In genomic region chr20:45946149-45946970, GRCh38 we compare ENCODE assay signal across 8 cellular contexts. TPM values are rescaled to one million over a fixed set of nuclear protein-coding genes. Genes with fewer than 3 reads are reported as not detected.
A peak's percentile ranks its signal among the peaks of the same experiment; 100 is the strongest.
DNase-seq lines count a peak whose midpoint lies in the region; ATAC-seq and TF ChIP-seq lines count a peak whose summit lies in the region.

No MANE protein-coding gene starts in this region.

- H3K4me3 ChIP-seq in effector memory CD4-positive, alpha-beta T cell (ENCODE audit: insufficient read depth, low read depth, low read length, poor library complexity, severe bottlenecking): no peak overlapping the region

- H3K4ac ChIP-seq in H9 (ENCODE audit: low read depth, low read length): no peak overlapping the region

- no peak overlapping the region for H3K9ac ChIP-seq in H9 (ENCODE audit: extremely low read depth, insufficient read length, low read length)

- no peak overlapping the region for H2AK5ac ChIP-seq in H9 (ENCODE audit: insufficient read length, low read length)

- H3K27ac Mint-ChIP-seq in H9: no peak overlapping the region; a peak in 1 of 7 replicates

- no peaks in the 10 kb centered on the region for H3K27me3 ChIP-seq in effector memory CD4-positive, alpha-beta T cell (replicated peaks; ENCODE audit: control insufficient read depth, insufficient read depth, low read length, poor library complexity, severe bottlenecking)
- no peaks in the 10 kb centered on the region for H3K27me3 ChIP-seq in H9 (ENCODE audit: insufficient read depth, low read length)

- H2BK120ac ChIP-seq in H9 (ENCODE audit: low read depth, low read length, poor library complexity, severe bottlenecking): no peak overlapping the region

- no peaks in the 10 kb centered on the region for H3K9me3 ChIP-seq in effector memory CD4-positive, alpha-beta T cell (ENCODE audit: control insufficient read depth, low read length)
- no peaks in the 10 kb centered on the region for H3K9me3 ChIP-seq in H9 (ENCODE audit: control insufficient read depth, low read depth, low read length)

- H4K8ac ChIP-seq in H9 (replicated peaks; ENCODE audit: insufficient read length, low read depth, low read length): no peak overlapping the region

- no peaks in the 10 kb centered on the region for H3K23me2 ChIP-seq in H9 (ENCODE audit: insufficient read length, low read depth, low read length, poor library complexity, severe bottlenecking)

- no peak overlapping the region for H3K23ac ChIP-seq in H9 (ENCODE audit: insufficient read length, low read depth, low read length)

- DNase-seq in EL (peak; percentile 88), SKM-1 (lab: John Stamatoyannopoulos, UW; ENCODE audit: unreplicated experiment) (peak; percentile 93), sciatic nerve (ENCODE audit: low spot score) (no peak), NCI-H1930 (lab: John Stamatoyannopoulos, UW) (no peak), NAMALWA (ENCODE audit: low spot score) (no peak), H9 (no peak)
- peak in 2 of 3 donors; percentile 19 to 23 for DNase-seq in effector memory CD4-positive, alpha-beta T cell

- no peak overlapping the region for H3K4me3 Mint-ChIP-seq in H9

- peaks cover 93% of the 10 kb centered on the region for H3K36me3 ChIP-seq in effector memory CD4-positive, alpha-beta T cell (ENCODE audit: control insufficient read depth, insufficient read depth, low read length)

- H3K14ac ChIP-seq in H9 (ENCODE audit: insufficient read depth, low read length): no peak overlapping the region

- no peak for TF ChIP-seq CTCF in H9 (conservative IDR thresholded peaks at IDR 0.05)

- no peak overlapping the region for H3K4me2 ChIP-seq in H9 (ENCODE audit: insufficient read depth, insufficient read length, low read length)

- H2BK20ac ChIP-seq in H9 (ENCODE audit: low read depth, low read length, poor library complexity, severe bottlenecking): no peak overlapping the region

- no peak overlapping the region for H3K27ac ChIP-seq in effector memory CD4-positive, alpha-beta T cell (ENCODE audit: insufficient read depth, low read length, poor library complexity, severe bottlenecking)
- H3K27ac ChIP-seq in H9 (ENCODE audit: insufficient read length, low read depth, low read length): no peak overlapping the region

- no peaks in the 10 kb centered on the region for H3K4me1 ChIP-seq in effector memory CD4-positive, alpha-beta T cell (ENCODE audit: control insufficient read depth, insufficient read depth, low read length, poor library complexity, severe bottlenecking)
- no peaks in the 10 kb centered on the region for H3K4me1 ChIP-seq in H9 (ENCODE audit: insufficient read depth, low read length)

- no peaks in the 10 kb centered on the region for H3K79me2 ChIP-seq in H9 (ENCODE audit: insufficient read depth, low read length)

- H4K20me1 ChIP-seq in H9 (ENCODE audit: control insufficient read depth, insufficient read depth, insufficient read length): peaks cover 2% of the 10 kb centered on the region

- no peak overlapping the region for H2BK12ac ChIP-seq in H9 (ENCODE audit: insufficient read length, low read depth, low read length)

- H3K36me3 Mint-ChIP-seq in H9 (ENCODE audit: insufficient read depth in 1 of 3, low read depth in 3 of 3): peaks cover 26 to 74% (median 51%) of the 10 kb centered on the region in 3 experiments; a peak in 6 of 7 replicates

- no peak overlapping the region for H2BK15ac ChIP-seq in H9 (ENCODE audit: low read depth, low read length)

- H3K56ac ChIP-seq in H9 (ENCODE audit: insufficient read length, low read depth, low read length): no peak overlapping the region

- WGBS in H9 (ENCODE audit: extremely low coverage, insufficient read length, low lambda C conversion rate): no CpG with 5 or more reads among the region's 20 CpGs

- no peak overlapping the region for H3K18ac ChIP-seq in H9 (ENCODE audit: insufficient read length, low read depth, low read length)

- no peak overlapping the region for H2BK5ac ChIP-seq in H9 (ENCODE audit: insufficient read length, low read length)

- no peaks in the 10 kb centered on the region for H3K79me1 ChIP-seq in H9 (ENCODE audit: insufficient read depth, low read depth, low read length, poor library complexity, severe bottlenecking)

- H4K91ac ChIP-seq in H9 (ENCODE audit: insufficient read length, low read depth, low read length): no peak overlapping the region

- H3K9me3 Mint-ChIP-seq in H9: no peaks in the 10 kb centered on the region

- intact Hi-C loops in sciatic nerve (cut with DNase I): no loop called here

- H3K4me1 Mint-ChIP-seq in H9: no peaks in the 10 kb centered on the region

- no peak overlapping the region for H2AFZ ChIP-seq in H9 (ENCODE audit: low read length)

- H4K5ac ChIP-seq in H9 (ENCODE audit: insufficient read length, low read depth, low read length): no peak overlapping the region

- H3T11ph ChIP-seq in H9 (ENCODE audit: low read length): no peak overlapping the region

- no peaks in the 10 kb centered on the region; the same call in 1 of the 2 replicates for H3K27me3 Mint-ChIP-seq in H9 (ENCODE audit: low read depth)

- ATAC-seq in sciatic nerve (peak; percentile 87), HG03457 (IDR thresholded peaks at IDR 0.05; ENCODE audit: unreplicated experiment) (no peak)

RNA-seq across cellular contexts. Expression of gene PCIF1, which starts 11.9 kb away (rescaled TPM):
- total RNA-seq in sciatic nerve: 38.2 TPM
- total RNA-seq in H9 (2021): 26.6 and 26.8 TPM in 2 replicates

RNA-seq across cellular contexts. Expression of gene ZNF335, which starts 25.6 kb away (rescaled TPM):
- total RNA-seq in sciatic nerve (22.3 TPM), H9 (2021) (19.7 and 21.1 TPM in 2 replicates)

RNA-seq across cellular contexts. Expression of gene PLTP, which starts 34.4 kb away (rescaled TPM):
- 95.4 TPM for total RNA-seq in sciatic nerve
- total RNA-seq in H9 (2021): 61.4 and 62.5 TPM in 2 replicates

RNA-seq across cellular contexts. Expression of gene CTSA, which starts 55.2 kb away (rescaled TPM):
- total RNA-seq in sciatic nerve: 87.4 TPM
- total RNA-seq in H9 (2021): 59.6 and 64.4 TPM in 2 replicates

RNA-seq across cellular contexts. Expression of gene NEURL2, which starts 55.4 kb away (rescaled TPM):
- total RNA-seq in sciatic nerve (8.9 TPM), H9 (2021) (5.4 and 5.8 TPM in 2 replicates)

Comparison
In these comparisons a context has a peak if more than half of its experiments do, and no peak if none do; other contexts are left out.
1. DNase-seq: peak in EL (single experiment), SKM-1 (single experiment) and effector memory CD4-positive, alpha-beta T cell (2 of 3); none in sciatic nerve (single experiment), NCI-H1930 (0 of 2), NAMALWA (single experiment) and H9 (single experiment).